In the genomic region with DNA sequence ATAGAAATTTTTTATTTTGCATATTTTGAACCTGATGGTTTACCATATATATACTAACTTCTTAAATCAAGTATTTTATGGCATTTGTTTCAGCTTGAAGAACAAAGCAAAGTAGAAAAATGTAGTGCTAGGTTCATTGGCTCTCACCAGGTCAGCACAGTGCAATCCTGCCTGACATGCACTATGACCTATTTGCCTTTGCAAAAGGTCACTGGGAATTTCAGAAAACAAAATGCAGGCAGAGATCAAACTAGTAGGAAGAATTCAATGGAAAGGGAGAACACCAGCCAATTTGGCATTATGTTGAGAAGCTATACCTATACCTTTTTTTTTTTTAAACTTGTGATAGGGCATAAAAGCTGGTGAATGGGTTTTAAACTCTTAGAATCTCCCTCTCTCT, we compare ENCODE assay signal across 33 cellular contexts.
"Had no signal": no experiment of that assay in that cellular context is flagged by ENCODE, and none has a peak within 500 bp of the region (broad histone marks: within the 10 kb centered on the region; RNA-seq: fewer than 3 reads in every experiment).

No MANE protein-coding gene starts in this region.

- H3K27ac ChIP-seq: KMS-11 had no signal

- H3K36me3 ChIP-seq: MG63 had no signal

- H3K9ac ChIP-seq: KMS-11 had no signal

- H3K4me3 ChIP-seq: MG63 had no signal

- DNase-seq: Karpas-422, Kasumi-1, KG1, MG63, MM.1S, MV-4-11, NCI-H1048, NCI-H1092, NCI-H1092 treated with DMSO at 0.1 percent for 48 hours, NCI-H1105, NCI-H1417, NCI-H1417 treated with DMSO at 0.1 percent for 48 hours, NCI-H1436, NCI-H1436 treated with DMSO at 0.1 percent for 48 hours, NCI-H146, NCI-H1694, NCI-H1694 treated with DMSO at 0.1 percent for 48 hours, NCI-H187, NCI-H187 treated with DMSO at 0.1 percent for 48 hours, NCI-H1930, NCI-H2029, NCI-H2029 treated with DMSO at 0.1 percent for 48 hours, NCI-H2081, NCI-H2081 treated with DMSO at 0.1 percent for 48 hours, NCI-H2107, NCI-H2227 treated with DMSO at 0.1 percent for 48 hours, NCI-H226, NCI-H345, NCI-H446, NCI-H446 treated with DMSO at 0.1 percent for 48 hours, NCI-H510A, NCI-H510A treated with DMSO at 0.1 percent for 48 hours had no signal

- H3K4me2 ChIP-seq: KMS-11 had no signal

- H3K9me3 ChIP-seq: MG63 had no signal

- H3K27me3 ChIP-seq: MG63 had no signal
